8 cellular contexts compared by ENCODE assay signal in the genomic region with DNA sequence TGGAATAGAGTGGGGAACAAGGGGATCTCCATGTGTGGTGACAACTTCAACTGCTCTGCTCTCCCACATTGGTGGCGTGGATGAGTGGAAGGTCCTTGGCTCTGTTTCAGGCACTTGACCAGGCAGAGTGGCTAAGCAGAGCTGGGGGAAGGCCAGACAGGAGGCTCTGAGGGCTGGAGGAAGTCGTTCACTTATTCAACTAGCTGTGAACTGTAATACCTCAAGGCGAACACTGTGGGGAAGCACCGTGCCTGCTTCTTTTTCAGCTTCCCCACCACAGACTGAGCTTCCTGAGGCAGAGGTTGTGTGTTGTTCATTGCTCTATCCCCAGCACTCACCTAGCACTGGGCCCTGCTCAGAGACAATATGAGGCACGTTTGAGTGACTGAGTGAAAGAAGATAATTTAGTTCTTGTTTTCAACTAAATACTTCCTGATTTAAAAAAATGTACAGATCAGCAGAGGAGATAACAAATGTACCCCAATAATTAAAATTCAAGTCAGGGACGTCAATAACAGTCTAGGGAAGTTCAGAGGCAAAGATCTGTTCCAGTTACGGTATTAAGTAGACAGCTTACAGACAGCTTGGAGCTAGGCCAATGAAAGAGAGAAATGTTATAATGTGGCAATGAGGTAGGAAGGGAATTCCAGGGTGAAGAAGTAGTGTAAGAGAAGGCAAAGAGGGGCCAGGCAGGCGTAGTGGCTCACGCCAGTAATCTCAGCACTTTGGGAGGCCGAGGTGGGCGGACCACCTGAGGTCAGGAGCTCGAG. TPM values are rescaled to one million over a fixed set of nuclear protein-coding genes. Genes with fewer than 3 reads are reported as not detected.
DNase-seq lines count a peak whose midpoint lies in the region; ATAC-seq lines count a peak whose summit lies in the region.

No MANE protein-coding gene starts in this region.

- H3K23ac ChIP-seq in trophoblast cell (ENCODE audit: low read length): no peak overlapping the region

- no peak overlapping the region for H3K18ac ChIP-seq in trophoblast cell (ENCODE audit: low read length)

- no peaks in the 10 kb centered on the region for H3K27me3 ChIP-seq in trophoblast cell (ENCODE audit: insufficient read depth, low read length)

- no peaks in the 10 kb centered on the region for H3K9me3 ChIP-seq in trophoblast cell (ENCODE audit: insufficient read depth, low read depth, low read length)

- no peak overlapping the region for H3K14ac ChIP-seq in trophoblast cell (ENCODE audit: low read length)

- H2AK5ac ChIP-seq in trophoblast cell (ENCODE audit: low read length): no peak overlapping the region

- H3K79me2 ChIP-seq in trophoblast cell (ENCODE audit: control insufficient read depth, insufficient read depth, low read length, poor library complexity): no peaks in the 10 kb centered on the region

- H4K12ac ChIP-seq in trophoblast cell (ENCODE audit: low read depth, low read length): no peak overlapping the region

- H3K27ac ChIP-seq in trophoblast cell (ENCODE audit: low read depth, low read length): no peak overlapping the region

- H4K8ac ChIP-seq in trophoblast cell (ENCODE audit: low read depth, low read length): no peak overlapping the region

- H4K91ac ChIP-seq in trophoblast cell (ENCODE audit: low read depth, low read length): no peak overlapping the region

- no peak overlapping the region for H2BK5ac ChIP-seq in trophoblast cell (ENCODE audit: low read depth, low read length, poor library complexity)

- H3K4ac ChIP-seq in trophoblast cell (ENCODE audit: low read depth, low read length): no peak overlapping the region

- no peak overlapping the region for H2AFZ ChIP-seq in trophoblast cell (ENCODE audit: insufficient read depth, low read length, poor library complexity)

- no peak overlapping the region for H3K4me2 ChIP-seq in trophoblast cell (ENCODE audit: low read length)

- peaks cover 14 to 23% of the 10 kb centered on the region in 2 experiments for H3K4me1 ChIP-seq in trophoblast cell (ENCODE audit: control insufficient read depth in 1 of 2, insufficient read depth in 2 of 2, low read length in 2 of 2)

- peaks cover 6% of the 10 kb centered on the region for H3K79me1 ChIP-seq in trophoblast cell (ENCODE audit: low read length)

- in situ Hi-C loops in SK-MEL-5 (cut with HindIII; ENCODE audit: low pct_unique_long_range_greater_than_20kb, low sequenced_read_pairs): no loop called here

- H3K9ac ChIP-seq in trophoblast cell (ENCODE audit: low read length): no peak overlapping the region

- no peak overlapping the region for H3K4me3 ChIP-seq in trophoblast cell (ENCODE audit: low read depth, low read length)

- DNase-seq in AML-193 (lab: John Stamatoyannopoulos, UW) (peak; percentile 95), M059J (ENCODE audit: low read depth) (peak; percentile 79), SK-MEL-5 (ENCODE audit: low read depth, low spot score) (peak; percentile 87), foreskin melanocyte (peak; percentile 66), trophoblast cell (peak; percentile 69 to 77)
- DNase-seq in activated gamma-delta T cell treated with anti-CD3 and anti-CD28 coated beads, Interleukin-2, amount 50 U/mL, for 16 hours (ENCODE audit: low read depth): peak; percentile 47

- no peak overlapping the region for H2BK120ac ChIP-seq in trophoblast cell (ENCODE audit: insufficient read depth, low read length, poor library complexity)

- WGBS in trophoblast cell (ENCODE audit: extremely low coverage, insufficient coverage, insufficient read length): no CpG with 5 or more reads among the region's 12 CpGs

- no peak overlapping the region for H2BK12ac ChIP-seq in trophoblast cell (ENCODE audit: low read length)

- peak; percentile 34 for ATAC-seq in GM19025 (IDR thresholded peaks at IDR 0.05; ENCODE audit: low read depth, unreplicated experiment)
- no peak for ATAC-seq in GM19328 (IDR thresholded peaks at IDR 0.05; ENCODE audit: unreplicated experiment)

- H3K36me3 ChIP-seq in trophoblast cell (ENCODE audit: control insufficient read depth in 1 of 2, insufficient read depth in 2 of 2, low read length in 2 of 2): no peaks in the 10 kb centered on the region

RNA-seq across cellular contexts. Expression of a gene that starts 34.7 kb away (rescaled TPM):
- total RNA-seq in M059J (2014; rRNA removed; shearing (Covaris generic)): 21.8 and 63.3 TPM in 2 replicates
- total RNA-seq in SK-MEL-5 (2014; rRNA removed; shearing (Covaris generic)): 14.9 and 16.3 TPM in 2 replicates
- 20.0 and 26.4 TPM in 2 replicates for polyA plus RNA-seq in SK-MEL-5 (2015; cell fraction: cytosol; rRNA removed)
- polyA plus RNA-seq in SK-MEL-5 (2015; cell fraction: nucleus; rRNA removed): 63.4 and 87.6 TPM in 2 replicates
- polyA plus RNA-seq in trophoblast cell (2013): 15.5 and 16.9 TPM in 2 replicates
